In genomic region chrX:125131146-125131545, GRCh38 we compare ENCODE assay signal across 10 cellular contexts.
DNase-seq lines count a peak whose midpoint lies in the region; ATAC-seq and TF ChIP-seq lines count a peak whose summit lies in the region.
"Had no signal": no experiment of that assay in that cellular context is flagged by ENCODE, and none has a peak within 500 bp of the region (broad histone marks: within the 10 kb centered on the region; RNA-seq: fewer than 3 reads in every experiment).

No MANE protein-coding gene starts in this region.

- H3K27me3 ChIP-seq in DND-41 (ENCODE audit: insufficient read depth, low read length, poor library complexity): no peaks in the 10 kb centered on the region
- H3K27me3 ChIP-seq in upper lobe of left lung: no peaks in the 10 kb centered on the region

- H3K4me1 ChIP-seq in DND-41 (ENCODE audit: insufficient read depth, low read length) (no peaks in the 10 kb centered on the region), upper lobe of left lung (no peaks in the 10 kb centered on the region)

- no peaks in the 10 kb centered on the region for H3K36me3 ChIP-seq in DND-41 (ENCODE audit: insufficient read depth, low read length)
- no peaks in the 10 kb centered on the region for H3K36me3 ChIP-seq in upper lobe of left lung

- H3K9me3 ChIP-seq in DND-41 (ENCODE audit: insufficient read depth, low read length, severe bottlenecking): no peaks in the 10 kb centered on the region
- no peaks in the 10 kb centered on the region for H3K9me3 ChIP-seq in upper lobe of left lung

- H3K9ac ChIP-seq in DND-41 (ENCODE audit: low read depth, low read length): no peak overlapping the region

- no peak overlapping the region for H2AFZ ChIP-seq in DND-41 (ENCODE audit: low read depth, low read length)

- TF ChIP-seq POLR2A in upper lobe of left lung (IDR thresholded peaks at IDR 0.05): no peak

- H3K4me3 ChIP-seq in DND-41 (ENCODE audit: low read depth in 1 of 2, low read length in 2 of 2): no peak overlapping the region
- no peak overlapping the region for H3K4me3 ChIP-seq in upper lobe of left lung

- no peak overlapping the region for H3K27ac ChIP-seq in DND-41 (ENCODE audit: low read length)
- H3K27ac ChIP-seq in RWPE1: no peak overlapping the region
- H3K27ac ChIP-seq in upper lobe of left lung: no peak overlapping the region

- ATAC-seq in DND-41 (ENCODE audit: insufficient read depth, low read depth) (0 out of 3 replicates have a peak, but pooled peaks have one; percentile 39), HG03280 (IDR thresholded peaks at IDR 0.05; ENCODE audit: unreplicated experiment) (no peak), GM21723 (IDR thresholded peaks at IDR 0.05; ENCODE audit: unreplicated experiment) (no peak), upper lobe of left lung (ENCODE audit: low FRiP score in 2 of 2) (no peak), HG03520 (IDR thresholded peaks at IDR 0.05; ENCODE audit: unreplicated experiment) (no peak)

- TF ChIP-seq RAD21 in Ishikawa (IDR thresholded peaks at IDR 0.05; ENCODE audit: low read depth): peak; percentile 22; the same call in 1 of the 2 replicates

- POLR2A ChIA-PET in RWPE1 (lab: Yijun Ruan, JAX; ENCODE audit: low non-redundant PET): no interaction called here

- TF ChIP-seq CTCF in DND-41 (IDR thresholded peaks at IDR 0.05; ENCODE audit: borderline replicate concordance, extremely low read depth, low read length, poor library complexity, severe bottlenecking): peak; percentile 56
- no peak for TF ChIP-seq CTCF in RWPE1 (conservative IDR thresholded peaks at IDR 0.05; ENCODE audit: low read depth)
- peak in 2 of 6 experiments; percentile 20 to 21 for TF ChIP-seq CTCF in upper lobe of left lung (IDR thresholded peaks at IDR 0.05)

- no peak overlapping the region for H3K4me2 ChIP-seq in DND-41 (ENCODE audit: insufficient read depth, low read length)

- CTCF ChIA-PET in RWPE1 (lab: Yijun Ruan, JAX): interaction anchor here (0.6 to 1.5 kb wide), 6 partner anchors 143 to 743 kb away, joined by 3 to 5 read pairs (median 4); no protein-coding TSS in a partner anchor

- no peaks in the 10 kb centered on the region for H3K79me2 ChIP-seq in DND-41 (ENCODE audit: insufficient read depth, low read length)

- TF ChIP-seq EP300 in Ishikawa (IDR thresholded peaks at IDR 0.05; ENCODE audit: borderline replicate concordance) (no peak), upper lobe of left lung (IDR thresholded peaks at IDR 0.05) (no peak)

- H4K20me1 ChIP-seq in DND-41 (ENCODE audit: insufficient read depth, low read length): no peaks in the 10 kb centered on the region

- DNase-seq in DND-41 (no peak), RWPE1 (ENCODE audit: low spot score) (peak; percentile 14), left kidney (ENCODE audit: low read depth, low spot score) (peak; percentile 1), upper lobe of left lung (no peak)
- DNase-seq: activated CD4-positive, alpha-beta T cell treated with anti-CD3 and anti-CD28 coated beads for 4 hours; stimulated activated CD4-positive, alpha-beta T cell treated with anti-CD3 and anti-CD28 coated beads, Interleukin-15, amount 100 ng/mL, for 24 hours had no signal

TF ChIP-seq in Ishikawa, 13 proteins besides CTCF, POLR2A, EP300 and RAD21:
- TF ChIP-seq TCF12 (IDR thresholded peaks at IDR 0.05; ENCODE audit: low read depth): no peak

Comparison
In these comparisons a context has a peak if more than half of its experiments do, and no peak if none do; other contexts are left out.
1. DNase-seq: peak in RWPE1 (single experiment) and left kidney (single experiment); none in DND-41 (single experiment) and upper lobe of left lung (0 of 2).